In the genomic region with DNA sequence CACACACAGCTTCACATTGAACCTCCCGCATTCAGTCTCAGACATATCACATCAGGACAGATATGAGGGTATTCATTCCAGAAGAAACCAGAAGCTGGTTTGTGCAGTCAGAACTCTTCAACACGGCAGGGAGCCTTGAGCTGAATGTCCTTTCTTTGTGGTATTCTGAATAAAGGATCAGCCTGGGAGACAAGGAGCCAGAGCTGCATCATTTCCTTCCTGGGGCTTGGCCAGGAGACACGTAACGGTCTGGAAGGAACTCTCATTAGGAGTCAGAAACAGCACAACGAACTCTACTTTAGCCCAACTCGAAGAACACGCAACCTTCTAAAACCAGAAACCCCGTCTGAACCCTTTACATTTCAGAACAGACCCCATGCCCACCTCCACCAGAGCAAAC, we compare ENCODE assay signal across 12 cellular contexts. TPM values are rescaled to one million over a fixed set of nuclear protein-coding genes. Genes with fewer than 3 reads are reported as not detected.
DNase-seq lines count a peak whose midpoint lies in the region; ATAC-seq and TF ChIP-seq lines count a peak whose summit lies in the region.
"Had no signal": no experiment of that assay in that cellular context is flagged by ENCODE, and none has a peak within 500 bp of the region (broad histone marks: within the 10 kb centered on the region; RNA-seq: fewer than 3 reads in every experiment).

No MANE protein-coding gene starts in this region.

- no peaks in the 10 kb centered on the region for H3K9me3 ChIP-seq in right lobe of liver
- no peaks in the 10 kb centered on the region for H3K9me3 ChIP-seq in upper lobe of right lung

- intact Hi-C loops in right lobe of liver (cut with DNase I) (no loop called here), upper lobe of right lung (cut with DNase I) (no loop called here), CD14-positive monocyte (cut with micrococcal nuclease) (no loop called here)

- no peaks in the 10 kb centered on the region for H3K27me3 ChIP-seq in right lobe of liver
- no peaks in the 10 kb centered on the region for H3K27me3 ChIP-seq in upper lobe of right lung

- POLR2A ChIA-PET in T-cell (lab: Charles Lee): no interaction called here

- ATAC-seq in right lobe of liver (peak; percentile 61 to 84 (median 72)), upper lobe of right lung (peak; percentile 46), T-cell (replicated peaks in 1 of 4) (no peak)

- H3K36me3 Mint-ChIP-seq in endothelial cell (ENCODE audit: low read depth, unreplicated experiment): peaks cover 54% of the 10 kb centered on the region
- H3K36me3 Mint-ChIP-seq in T-cell: no peaks in the 10 kb centered on the region
- H3K36me3 Mint-ChIP-seq in CD14-positive monocyte: no peaks in the 10 kb centered on the region

- H3K4me3 Mint-ChIP-seq in endothelial cell (ENCODE audit: unreplicated experiment) (peak overlapping the region; percentile 75), T-cell (no peak overlapping the region), CD14-positive monocyte (no peak overlapping the region)

- H3K4me1 ChIP-seq in right lobe of liver (no peaks in the 10 kb centered on the region), upper lobe of right lung (peaks cover 4% of the 10 kb centered on the region)

- H3K27me3 Mint-ChIP-seq in endothelial cell (ENCODE audit: unreplicated experiment) (peaks cover 17% of the 10 kb centered on the region), T-cell (peaks cover 17% of the 10 kb centered on the region in 2 donors), CD14-positive monocyte (ENCODE audit: low read depth in 3 of 3) (peaks cover 0 to 3% (median 0%) of the 10 kb centered on the region in 3 donors)

- TF ChIP-seq CTCF in endothelial cell (IDR thresholded peaks at IDR 0.05; ENCODE audit: unreplicated experiment) (no peak), right lobe of liver (IDR thresholded peaks at IDR 0.05) (no peak), upper lobe of right lung (IDR thresholded peaks at IDR 0.05) (no peak), CD14-positive monocyte (IDR thresholded peaks at IDR 0.05) (no peak)

- 40% methylated on average over 3 of the region's 8 CpGs for WGBS in right lobe of liver (ENCODE audit: insufficient coverage, low coverage, low lambda C conversion rate, missing lambda C conversion rate)

- CTCF ChIA-PET in T-cell (lab: Charles Lee): no interaction called here

- H3K9me3 Mint-ChIP-seq in endothelial cell (ENCODE audit: unreplicated experiment) (no peaks in the 10 kb centered on the region), T-cell (no peaks in the 10 kb centered on the region), CD14-positive monocyte (peaks cover 0 to 6% (median 0%) of the 10 kb centered on the region in 7 donors)

- H3K27ac ChIP-seq in right lobe of liver: peak overlapping the region in 2 of 3 donors; percentile 21 to 24
- peak overlapping the region; percentile 67 for H3K27ac ChIP-seq in upper lobe of right lung
- H3K27ac ChIP-seq: WERI-Rb-1 had no signal

- DNase-seq in M059J (ENCODE audit: low read depth) (peak; percentile 86), endothelial cell (ENCODE audit: low spot score) (no peak), right lobe of liver (peak in 2 of 3 donors; percentile 47 to 49), upper lobe of right lung (no peak), CD1c-positive myeloid dendritic cell (ENCODE audit: extremely low spot score) (no peak), T-cell (no peak), CD14-positive monocyte (ENCODE audit: low spot score) (no peak)
- DNase-seq: NCI-H1930; OCI-M1; stimulated activated CD4-positive, alpha-beta T cell treated with anti-CD3 and anti-CD28 coated beads, Interleukin-4, amount 100 ng/mL, for 24 hours; substantia nigra; WERI-Rb-1 had no signal

- H3K36me3 ChIP-seq in right lobe of liver (no peaks in the 10 kb centered on the region), upper lobe of right lung (peaks cover 4% of the 10 kb centered on the region)
- H3K36me3 ChIP-seq: WERI-Rb-1 had no signal

- H3K4me1 Mint-ChIP-seq in endothelial cell (ENCODE audit: unreplicated experiment) (peaks cover 61% of the 10 kb centered on the region), T-cell (no peaks in the 10 kb centered on the region), CD14-positive monocyte (no peaks in the 10 kb centered on the region)

- no peak for TF ChIP-seq POLR2A in right lobe of liver (IDR thresholded peaks at IDR 0.05)

- H3K4me3 ChIP-seq in right lobe of liver: no peak overlapping the region
- no peak overlapping the region for H3K4me3 ChIP-seq in upper lobe of right lung

- peak overlapping the region; percentile 95 for H3K27ac Mint-ChIP-seq in endothelial cell (ENCODE audit: unreplicated experiment)
- H3K27ac Mint-ChIP-seq in T-cell: no peak overlapping the region
- no peak overlapping the region for H3K27ac Mint-ChIP-seq in CD14-positive monocyte

RNA-seq across cellular contexts. Expression of a gene that starts 46.4 kb away (rescaled TPM):
- 0.27 and 0.42 TPM in 2 replicates for total RNA-seq in M059J (2014; rRNA removed; shearing (Covaris generic))
- 924 TPM for total RNA-seq in endothelial cell (ENCODE audit: unreplicated experiment)
- total RNA-seq in right lobe of liver: 10 to 100 TPM in 4 of 6 experiments, 1 to 10 TPM in 2; 7.9 to 22.4 (median 11.7) TPM
- total RNA-seq in upper lobe of right lung: 48.6 TPM
- total RNA-seq in T-cell: under 1 TPM in 3 of 5 donors, not detected in 2; 0.10 to 0.28 (median 0.23) TPM
- not detected for polyA plus RNA-seq in CD14-positive monocyte

Comparison
In these comparisons a context has a peak if more than half of its experiments do, and no peak if none do; other contexts are left out.
1. DNase-seq: peak in M059J (single experiment) and right lobe of liver (2 of 3); none in endothelial cell (single experiment), upper lobe of right lung (single experiment), CD1c-positive myeloid dendritic cell (single experiment), T-cell (0 of 34) and CD14-positive monocyte (single experiment).
2. ATAC-seq: peak in right lobe of liver (4 of 4) and upper lobe of right lung (single experiment); none in T-cell (0 of 4).
3. RNA of a gene that starts 46.4 kb away (total RNA-seq): 924 TPM in endothelial cell (single experiment); 48.6 TPM in upper lobe of right lung (single experiment), 7.9 to 22.4 TPM in right lobe of liver, 0.27 to 0.42 TPM in M059J and 0.10 to 0.28 TPM in T-cell; every median in the first group is over 10 times any median in the second.